ENCODE assay signal across 24 cellular contexts in genomic region chr14:67705211-67705610, GRCh38. TPM values are rescaled to one million over a fixed set of nuclear protein-coding genes. Genes with fewer than 3 reads are reported as not detected.
"Had no signal": no experiment of that assay in that cellular context is flagged by ENCODE, and none has a peak within 500 bp of the region (broad histone marks: within the 10 kb centered on the region; RNA-seq: fewer than 3 reads in every experiment).

No MANE protein-coding gene starts in this region.

- H3K4me3 ChIP-seq: heart right ventricle, left lung, lower lobe of right lung, stomach, suprapubic skin, tibial artery, upper lobe of right lung had no signal

- H3K27ac Mint-ChIP-seq: activated CD8-positive, alpha-beta T cell treated with anti-CD3 and anti-CD28 coated beads for 36 hours; activated naive CD4-positive, alpha-beta T cell treated with anti-CD3 and anti-CD28 coated beads, Interleukin-2, amount 50 U/mL, for 72 hours; activated T-helper 2 cell treated with anti-CD3 and anti-CD28 coated beads, Interferon-gamma antibody, Interleukin-2, Interleukin-4, amounts not matched to agents 10 μg/mL and 5 μg/mL and 100 μg/mL, durations not matched to agents 14 hours and 24 hours and 36 hours; natural killer cell; stimulated activated naive B cell treated with anti-CD40 and anti-IgM and Interleukin-4, amounts not matched to agents 10 μg/mL and 1 μg/mL and 100 μg/mL, for 72 hours; T-helper 1 cell treated with Interleukin-12 subunit alpha and Interleukin-12 subunit beta and Interleukin-4 antibody, amounts not matched to agents 30 μg/mL and 1 μg/mL, for 36 hours; WTC11 had no signal

- H3K4me1 ChIP-seq: lower lobe of right lung, tibial artery, upper lobe of right lung had no signal

- H3K27ac ChIP-seq: heart right ventricle, left lung, lower lobe of right lung, suprapubic skin, tibial artery, upper lobe of right lung had no signal

- H3K27me3 ChIP-seq: heart right ventricle, left lung, stomach, suprapubic skin, tibial artery, upper lobe of right lung had no signal

- H3K4me1 Mint-ChIP-seq: natural killer cell had no signal

- H3K9me3 ChIP-seq: stomach, suprapubic skin, tibial artery, upper lobe of right lung had no signal

- H3K4me3 Mint-ChIP-seq: activated CD8-positive, alpha-beta T cell treated with anti-CD3 and anti-CD28 coated beads for 36 hours; activated T-cell treated with anti-CD3 and anti-CD28 coated beads, Interleukin-2, amount 50 U/mL, for 4 hours; natural killer cell; stimulated activated naive B cell treated with anti-CD40 and anti-IgM and Interleukin-4, amounts not matched to agents 10 μg/mL and 1 μg/mL and 100 μg/mL, for 72 hours; T-helper 1 cell treated with Interleukin-12 subunit alpha and Interleukin-12 subunit beta and Interleukin-4 antibody, amounts not matched to agents 30 μg/mL and 1 μg/mL, for 36 hours; WTC11 had no signal

- DNase-seq: activated CD4-positive, alpha-beta T cell treated with anti-CD3 and anti-CD28 coated beads for 1 hour; activated CD4-positive, alpha-beta T cell treated with anti-CD3 and anti-CD28 coated beads, Interleukin-2, amount 50 U/mL, for 1 hour; activated T-cell treated with anti-CD3 and anti-CD28 coated beads, Interleukin-2, amount 50 U/mL, for 4 hours; left lung; lower lobe of right lung; natural killer cell; right cardiac atrium; stimulated activated CD4-positive, alpha-beta T cell treated with anti-CD3 and anti-CD28 coated beads, Interleukin-15, amount 100 ng/mL, for 24 hours; stimulated activated CD4-positive, alpha-beta T cell treated with anti-CD3 and anti-CD28 coated beads, Interleukin-2, amount 100 ng/mL, for 24 hours; stomach; T1000; tibial artery; upper lobe of right lung had no signal

- H3K36me3 Mint-ChIP-seq: natural killer cell; stimulated activated naive B cell treated with anti-CD40 and anti-IgM and Interleukin-4, amounts not matched to agents 10 μg/mL and 1 μg/mL and 100 μg/mL, for 72 hours had no signal

- H3K9me3 Mint-ChIP-seq: natural killer cell had no signal

- H3K36me3 ChIP-seq: heart right ventricle, left lung, lower lobe of right lung, stomach, suprapubic skin, tibial artery, upper lobe of right lung had no signal

RNA-seq across cellular contexts. Expression of gene RDH12, which starts 3.5 kb away (rescaled TPM):
- total RNA-seq: activated CD8-positive, alpha-beta T cell treated with anti-CD3 and anti-CD28 coated beads for 36 hours; activated naive CD4-positive, alpha-beta T cell treated with anti-CD3 and anti-CD28 coated beads, Interleukin-2, amount 50 U/mL, for 72 hours; activated T-helper 2 cell treated with anti-CD3 and anti-CD28 coated beads, Interferon-gamma antibody, Interleukin-2, Interleukin-4, amounts not matched to agents 10 μg/mL and 5 μg/mL and 100 μg/mL, durations not matched to agents 14 hours and 24 hours and 36 hours; dermis blood vessel endothelial cell; glomerular endothelial cell; natural killer cell; pulmonary artery endothelial cell; right cardiac atrium had no signal
